ENCODE assay signal across 8 cellular contexts in the genomic region with DNA sequence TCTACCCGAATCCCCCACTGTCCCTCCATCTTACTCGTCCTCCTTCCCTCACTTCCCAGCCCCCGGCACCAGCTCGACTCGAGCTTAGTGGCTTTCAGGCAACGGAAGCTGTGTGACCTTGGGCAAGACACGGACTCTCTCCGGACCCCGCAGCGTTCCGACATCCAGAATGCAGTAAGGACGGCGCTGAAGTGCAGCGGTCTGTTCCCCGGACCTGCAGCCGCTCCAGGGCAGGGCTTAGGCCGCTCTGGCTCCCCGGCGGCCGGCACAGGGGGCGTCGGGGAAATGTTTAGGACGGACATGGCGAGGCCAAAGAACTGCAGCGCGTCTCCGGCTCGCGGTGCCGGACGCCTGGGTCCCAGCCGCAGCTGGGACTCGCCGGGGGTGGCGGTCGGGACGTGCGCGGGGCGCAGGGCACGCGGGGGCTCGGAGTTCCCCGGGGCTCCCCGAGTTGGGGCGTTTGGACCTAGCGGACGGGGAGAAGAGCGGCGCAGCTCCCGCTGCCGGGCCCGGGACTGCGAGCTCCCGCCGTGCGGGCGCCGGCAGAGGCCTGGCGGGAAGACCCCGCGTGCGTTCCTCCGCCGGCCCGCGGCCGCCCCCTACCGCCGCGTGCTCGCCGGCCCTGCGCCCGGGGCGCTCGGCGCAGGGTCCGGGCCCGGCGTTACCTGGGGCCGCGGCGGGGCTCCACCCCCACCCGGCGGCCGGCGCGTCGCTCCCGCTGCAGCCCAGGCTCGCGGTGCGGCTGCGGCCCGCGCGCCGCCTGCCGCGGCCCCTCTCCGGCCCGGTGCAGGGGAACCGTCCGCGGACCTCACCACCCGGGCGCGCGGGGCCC. TPM values are rescaled to one million over a fixed set of nuclear protein-coding genes. Genes with fewer than 3 reads are reported as not detected.
A peak's percentile ranks its signal among the peaks of the same experiment; 100 is the strongest.
DNase-seq lines count a peak whose midpoint lies in the region; ATAC-seq and TF ChIP-seq lines count a peak whose summit lies in the region.

No MANE protein-coding gene starts in this region.

- H2AFZ ChIP-seq in trophoblast cell (ENCODE audit: insufficient read depth, low read length, poor library complexity): peak overlapping the region; percentile 73

- H3K36me3 ChIP-seq in HUES48 (ENCODE audit: control insufficient read depth, insufficient read depth, low read length): no peaks in the 10 kb centered on the region
- no peaks in the 10 kb centered on the region for H3K36me3 ChIP-seq in trophoblast cell (ENCODE audit: control insufficient read depth in 1 of 2, insufficient read depth in 2 of 2, low read length in 2 of 2)

- WGBS in trophoblast cell (ENCODE audit: extremely low coverage, insufficient coverage, insufficient read length): no CpG with 5 or more reads among the region's 110 CpGs

- H3K4me1 ChIP-seq in HUES48 (ENCODE audit: control insufficient read depth, insufficient read depth, low read length): peaks cover 26% of the 10 kb centered on the region
- peaks cover 11 to 19% of the 10 kb centered on the region in 2 experiments for H3K4me1 ChIP-seq in trophoblast cell (ENCODE audit: control insufficient read depth in 1 of 2, insufficient read depth in 2 of 2, low read length in 2 of 2)

- no peaks in the 10 kb centered on the region for H3K27me3 Mint-ChIP-seq in activated T-helper 17 cell treated with anti-CD3 and anti-CD28 coated beads, Interleukin-2, amount 50 U/mL, for 72 hours
- peaks cover 17% of the 10 kb centered on the region for H3K27me3 Mint-ChIP-seq in glutamatergic neuron (ENCODE audit: unreplicated experiment)

- H3K9ac ChIP-seq in HUES48 (ENCODE audit: low read depth, low read length): peak overlapping the region; percentile 69
- H3K9ac ChIP-seq in trophoblast cell (ENCODE audit: low read length): no peak overlapping the region

- H2BK5ac ChIP-seq in trophoblast cell (ENCODE audit: low read depth, low read length, poor library complexity): no peak overlapping the region

- peak overlapping the region; percentile 47 for H3K4ac ChIP-seq in trophoblast cell (ENCODE audit: low read depth, low read length)

- H3K4me3 ChIP-seq in HUES48 (ENCODE audit: low read depth, low read length) (peak overlapping the region; percentile 81), trophoblast cell (ENCODE audit: low read depth, low read length) (peak overlapping the region; percentile 70)

- TF ChIP-seq CTCF in glutamatergic neuron (IDR thresholded peaks at IDR 0.05; ENCODE audit: partially characterized antibody, unreplicated experiment): peak; percentile 25

- H3K36me3 Mint-ChIP-seq in activated T-helper 17 cell treated with anti-CD3 and anti-CD28 coated beads, Interleukin-2, amount 50 U/mL, for 72 hours (ENCODE audit: low read depth): peaks cover 1% of the 10 kb centered on the region
- no peaks in the 10 kb centered on the region for H3K36me3 Mint-ChIP-seq in glutamatergic neuron (ENCODE audit: unreplicated experiment)

- no peaks in the 10 kb centered on the region for H3K9me3 Mint-ChIP-seq in activated T-helper 17 cell treated with anti-CD3 and anti-CD28 coated beads, Interleukin-2, amount 50 U/mL, for 72 hours
- H3K9me3 Mint-ChIP-seq in glutamatergic neuron (ENCODE audit: unreplicated experiment): peaks cover 15% of the 10 kb centered on the region

- peak overlapping the region; percentile 89 for H3K4me3 Mint-ChIP-seq in activated T-helper 17 cell treated with anti-CD3 and anti-CD28 coated beads, Interleukin-2, amount 50 U/mL, for 72 hours
- H3K4me3 Mint-ChIP-seq in glutamatergic neuron (ENCODE audit: unreplicated experiment): peak overlapping the region; percentile 91

- H3K27ac ChIP-seq in HUES48 (ENCODE audit: low read depth, low read length) (peak overlapping the region; percentile 50), trophoblast cell (ENCODE audit: low read depth, low read length) (no peak overlapping the region)

- peak overlapping the region; percentile 88 for H3K27ac Mint-ChIP-seq in activated T-helper 17 cell treated with anti-CD3 and anti-CD28 coated beads, Interleukin-2, amount 50 U/mL, for 72 hours
- peak overlapping the region; percentile 79 for H3K27ac Mint-ChIP-seq in glutamatergic neuron (ENCODE audit: unreplicated experiment)

- peak overlapping the region; percentile 61 for H2BK120ac ChIP-seq in trophoblast cell (ENCODE audit: insufficient read depth, low read length, poor library complexity)

- H3K14ac ChIP-seq in trophoblast cell (ENCODE audit: low read length): peak overlapping the region; percentile 32

- no peaks in the 10 kb centered on the region for H3K79me2 ChIP-seq in trophoblast cell (ENCODE audit: control insufficient read depth, insufficient read depth, low read length, poor library complexity)

- H3K4me2 ChIP-seq in trophoblast cell (ENCODE audit: low read length): peak overlapping the region; percentile 94

- H4K12ac ChIP-seq in trophoblast cell (ENCODE audit: low read depth, low read length): peak overlapping the region; percentile 66

- peaks cover 11% of the 10 kb centered on the region for H3K79me1 ChIP-seq in trophoblast cell (ENCODE audit: low read length)

- H3K9me3 ChIP-seq in HUES48 (ENCODE audit: control insufficient read depth, insufficient read depth, low read length) (no peaks in the 10 kb centered on the region), trophoblast cell (ENCODE audit: insufficient read depth, low read depth, low read length) (peaks cover 3% of the 10 kb centered on the region)

- DNase-seq in NCI-H146 (lab: John Stamatoyannopoulos, UW): peak; percentile 46
- DNase-seq in NCI-H146 treated with DMSO at 0.1 percent for 48 hours (lab: John Stamatoyannopoulos, UW; ENCODE audit: unreplicated experiment): no peak
- peak; percentile 58 for DNase-seq in glutamatergic neuron
- DNase-seq in trophoblast cell: peak in 1 of 2 donors; percentile 50
- no peak for DNase-seq in EL

- peak overlapping the region; percentile 57 for H3K18ac ChIP-seq in trophoblast cell (ENCODE audit: low read length)

- H3K23ac ChIP-seq in trophoblast cell (ENCODE audit: low read length): no peak overlapping the region

- H4K91ac ChIP-seq in trophoblast cell (ENCODE audit: low read depth, low read length): peak overlapping the region; percentile 66

- H2BK12ac ChIP-seq in trophoblast cell (ENCODE audit: low read length): no peak overlapping the region

- H2AK5ac ChIP-seq in trophoblast cell (ENCODE audit: low read length): peak overlapping the region; percentile 26

- H4K8ac ChIP-seq in trophoblast cell (ENCODE audit: low read depth, low read length): peak overlapping the region; percentile 79

- H3K27me3 ChIP-seq in HUES48 (ENCODE audit: control insufficient read depth, insufficient read depth, low read length) (no peaks in the 10 kb centered on the region), trophoblast cell (ENCODE audit: insufficient read depth, low read length) (no peaks in the 10 kb centered on the region)

- peak; percentile 43 for ATAC-seq in GM21423 (IDR thresholded peaks at IDR 0.05; ENCODE audit: unreplicated experiment)
- ATAC-seq in activated T-helper 17 cell treated with anti-CD3 and anti-CD28 coated beads, Interleukin-2, amount 50 U/mL, for 72 hours (replicated peaks): peak; percentile 42

- H3K4me1 Mint-ChIP-seq in activated T-helper 17 cell treated with anti-CD3 and anti-CD28 coated beads, Interleukin-2, amount 50 U/mL, for 72 hours: peaks cover 18% of the 10 kb centered on the region
- H3K4me1 Mint-ChIP-seq in glutamatergic neuron (ENCODE audit: low read depth, unreplicated experiment): peaks cover 38% of the 10 kb centered on the region

RNA-seq across cellular contexts. Expression of a gene that starts 5.6 kb away (rescaled TPM):
- 10 to 100 TPM; 85.3 to 88.1 TPM for total RNA-seq in activated T-helper 17 cell treated with anti-CD3 and anti-CD28 coated beads, Interleukin-2, amount 50 U/mL, for 72 hours
- 322 TPM for total RNA-seq in glutamatergic neuron (ENCODE audit: unreplicated experiment)
- 49.2 and 50.6 TPM in 2 replicates for polyA plus RNA-seq in trophoblast cell (2013)

RNA-seq across cellular contexts. Expression of a gene that starts 6.3 kb away (rescaled TPM):
- total RNA-seq in activated T-helper 17 cell treated with anti-CD3 and anti-CD28 coated beads, Interleukin-2, amount 50 U/mL, for 72 hours: under 1 TPM; 0.50 to 0.69 TPM
- 0.29 TPM for total RNA-seq in glutamatergic neuron (ENCODE audit: unreplicated experiment)
- 0.01 and 0.04 TPM in 2 replicates for polyA plus RNA-seq in trophoblast cell (2013)

Comparison
In these comparisons a context has a peak if more than half of its experiments do, and no peak if none do; other contexts are left out.
1. DNase-seq: peak in NCI-H146 (single experiment) and glutamatergic neuron (single experiment); none in NCI-H146 treated with DMSO at 0.1 percent for 48 hours (single experiment) and EL (single experiment).